ENCODE assay signal across 8 cellular contexts in genomic region chr16:57694556-57695377, GRCh38. TPM values are rescaled to one million over a fixed set of nuclear protein-coding genes. Genes with fewer than 3 reads are reported as not detected.
DNase-seq lines count a peak whose midpoint lies in the region; ATAC-seq, FAIRE-seq and TF ChIP-seq lines count a peak whose summit lies in the region.

A gene with protein sequence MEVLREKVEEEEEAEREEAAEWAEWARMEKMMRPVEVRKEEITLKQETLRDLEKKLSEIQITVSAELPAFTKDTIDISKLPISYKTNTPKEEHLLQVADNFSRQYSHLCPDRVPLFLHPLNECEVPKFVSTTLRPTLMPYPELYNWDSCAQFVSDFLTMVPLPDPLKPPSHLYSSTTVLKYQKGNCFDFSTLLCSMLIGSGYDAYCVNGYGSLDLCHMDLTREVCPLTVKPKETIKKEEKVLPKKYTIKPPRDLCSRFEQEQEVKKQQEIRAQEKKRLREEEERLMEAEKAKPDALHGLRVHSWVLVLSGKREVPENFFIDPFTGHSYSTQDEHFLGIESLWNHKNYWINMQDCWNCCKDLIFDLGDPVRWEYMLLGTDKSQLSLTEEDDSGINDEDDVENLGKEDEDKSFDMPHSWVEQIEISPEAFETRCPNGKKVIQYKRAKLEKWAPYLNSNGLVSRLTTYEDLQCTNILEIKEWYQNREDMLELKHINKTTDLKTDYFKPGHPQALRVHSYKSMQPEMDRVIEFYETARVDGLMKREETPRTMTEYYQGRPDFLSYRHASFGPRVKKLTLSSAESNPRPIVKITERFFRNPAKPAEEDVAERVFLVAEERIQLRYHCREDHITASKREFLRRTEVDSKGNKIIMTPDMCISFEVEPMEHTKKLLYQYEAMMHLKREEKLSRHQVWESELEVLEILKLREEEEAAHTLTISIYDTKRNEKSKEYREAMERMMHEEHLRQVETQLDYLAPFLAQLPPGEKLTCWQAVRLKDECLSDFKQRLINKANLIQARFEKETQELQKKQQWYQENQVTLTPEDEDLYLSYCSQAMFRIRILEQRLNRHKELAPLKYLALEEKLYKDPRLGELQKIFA (plus strand): TSS chr16:57694806. CDS start chr16:57697950, 3,144 bp downstream.

- H3K4me3 ChIP-seq in BE2C (ENCODE audit: low read depth, low read length) (peak within 1 kb of the TSS; percentile 42), fibroblast of lung (replicated peaks in 1 of 4; ENCODE audit: control extremely low read depth in 1 of 4, insufficient read depth in 1 of 4, low read depth in 3 of 4, low read length in 4 of 4) (peak within 1 kb of the TSS in 1 of 4 experiments; percentile 33), muscle layer of duodenum (ENCODE audit: low read depth in 1 of 2, low read length in 2 of 2) (peak within 1 kb of the TSS; percentile 21 to 33)

- no peaks in the 10 kb centered on the region for H3K9me3 ChIP-seq in BE2C
- H3K9me3 ChIP-seq in fibroblast of lung (ENCODE audit: control insufficient read depth, insufficient read depth, low read depth, low read length), result no peaks in the 10 kb centered on the region
- H3K9me3 ChIP-seq in muscle layer of duodenum (ENCODE audit: control insufficient read depth in 1 of 2, low read length in 2 of 2), result no peaks in the 10 kb centered on the region

- H3K27me3 ChIP-seq in BE2C (no peaks in the 10 kb centered on the region), fibroblast of lung (ENCODE audit: control insufficient read depth, insufficient read depth, low read length) (no peaks in the 10 kb centered on the region), muscle layer of duodenum (ENCODE audit: low read depth, low read length) (no peaks in the 10 kb centered on the region)

- no peak within 1 kb of the TSS for H3K9ac ChIP-seq in fibroblast of lung (ENCODE audit: insufficient read depth, low read length)

- peak; percentile 29 for FAIRE-seq in TTC549 (lab: Jason Lieb, UNC)

- no peak within 1 kb of the TSS for H3K4me2 ChIP-seq in fibroblast of lung (ENCODE audit: extremely low read depth, insufficient read depth, low read length)

- H3K36me3 ChIP-seq in BE2C, result no peaks in the 10 kb centered on the region
- no peaks in the 10 kb centered on the region for H3K36me3 ChIP-seq in fibroblast of lung (ENCODE audit: control insufficient read depth, insufficient read depth, low read length)
- H3K36me3 ChIP-seq in muscle layer of duodenum (ENCODE audit: control insufficient read depth in 1 of 2, insufficient read depth in 2 of 2, low read length in 2 of 2), result no peaks in the 10 kb centered on the region

- no peaks in the 10 kb centered on the region for H4K20me1 ChIP-seq in fibroblast of lung (ENCODE audit: control insufficient read depth, extremely low read depth, insufficient read depth, low read length)

- ATAC-seq in GM21786 (IDR thresholded peaks at IDR 0.05; ENCODE audit: unreplicated experiment), result no peak

- DNase-seq in BE2C, result peak; percentile 73
- DNase-seq in GM19238 (ENCODE audit: insufficient read length, low spot score), result peak; percentile 55
- DNase-seq in NCI-H2029 (lab: John Stamatoyannopoulos, UW), result peak; percentile 43
- DNase-seq in fibroblast of lung (ENCODE audit: low read depth in 2 of 2), result peak; percentile 41
- no peak for DNase-seq in NCI-H128 (lab: John Stamatoyannopoulos, UW; ENCODE audit: unreplicated experiment)

- no peaks in the 10 kb centered on the region for H3K4me1 ChIP-seq in BE2C
- no peaks in the 10 kb centered on the region for H3K4me1 ChIP-seq in fibroblast of lung (ENCODE audit: control insufficient read depth, extremely low read depth, insufficient read depth, low read length)
- H3K4me1 ChIP-seq in muscle layer of duodenum (ENCODE audit: control insufficient read depth in 1 of 2, insufficient read depth in 2 of 2, low read length in 2 of 2), result peaks cover 0 to 5% of the 10 kb centered on the region in 2 donors

- H3K27ac ChIP-seq in fibroblast of lung (ENCODE audit: insufficient read depth, low read length) (no peak within 1 kb of the TSS), muscle layer of duodenum (ENCODE audit: low read length) (no peak within 1 kb of the TSS)

- no peak for TF ChIP-seq CTCF in BE2C (IDR thresholded peaks at IDR 0.05; ENCODE audit: low read depth, low read length)
- no peak for TF ChIP-seq CTCF in fibroblast of lung (conservative IDR thresholded peaks at IDR 0.05 in 1 of 2, IDR thresholded peaks at IDR 0.05 in 1 of 2; ENCODE audit: low read depth in 1 of 2, low read length in 2 of 2)

- H3K79me2 ChIP-seq in fibroblast of lung (ENCODE audit: control insufficient read depth, insufficient read depth, low read length), result no peaks in the 10 kb centered on the region

- H2AFZ ChIP-seq in fibroblast of lung (ENCODE audit: low read length), result no peak within 1 kb of the TSS

RNA-seq across cellular contexts. Expression of the gene that starts here (rescaled TPM):
- not detected for polyA plus RNA-seq in BE2C (2012; ENCODE audit: insufficient read depth, insufficient read length, low read depth)
- total RNA-seq in fibroblast of lung, result under 0.01 TPM in 1 of 2 replicates, not detected in the other
- not detected in 2 replicates for polyA plus RNA-seq in fibroblast of lung
- not detected in 2 replicates for polyA plus RNA-seq in fibroblast of lung (2012)
- not detected in 2 replicates for polyA minus RNA-seq in fibroblast of lung (ENCODE audit: low replicate concordance)

Comparison
In these comparisons a context has a peak if more than half of its experiments do, and no peak if none do; other contexts are left out.
1. Peak in DNase-seq in fibroblast of lung; RNA of the gene not detected or under 1 TPM.